ENCODE assay signal across 1 cellular context in genomic region chr1:46166521-46167462, GRCh38.
TF ChIP-seq lines count a peak whose summit lies in the region.

No MANE protein-coding gene starts in this region.

TF ChIP-seq in H1, 55 proteins besides CTCF, POLR2A, EP300 and RAD21:
- TF ChIP-seq KDM4A (IDR thresholded peaks at IDR 0.05; ENCODE audit: low read depth, low read length, severe bottlenecking) (peak; percentile 28), MAX (IDR thresholded peaks at IDR 0.05) (0 out of 2 replicates have a peak, but pooled peaks have one; percentile 1), CTBP2 (IDR thresholded peaks at IDR 0.05; ENCODE audit: borderline replicate concordance, insufficient read depth, insufficient read length, low read length) (no peak)
